In the genomic region with DNA sequence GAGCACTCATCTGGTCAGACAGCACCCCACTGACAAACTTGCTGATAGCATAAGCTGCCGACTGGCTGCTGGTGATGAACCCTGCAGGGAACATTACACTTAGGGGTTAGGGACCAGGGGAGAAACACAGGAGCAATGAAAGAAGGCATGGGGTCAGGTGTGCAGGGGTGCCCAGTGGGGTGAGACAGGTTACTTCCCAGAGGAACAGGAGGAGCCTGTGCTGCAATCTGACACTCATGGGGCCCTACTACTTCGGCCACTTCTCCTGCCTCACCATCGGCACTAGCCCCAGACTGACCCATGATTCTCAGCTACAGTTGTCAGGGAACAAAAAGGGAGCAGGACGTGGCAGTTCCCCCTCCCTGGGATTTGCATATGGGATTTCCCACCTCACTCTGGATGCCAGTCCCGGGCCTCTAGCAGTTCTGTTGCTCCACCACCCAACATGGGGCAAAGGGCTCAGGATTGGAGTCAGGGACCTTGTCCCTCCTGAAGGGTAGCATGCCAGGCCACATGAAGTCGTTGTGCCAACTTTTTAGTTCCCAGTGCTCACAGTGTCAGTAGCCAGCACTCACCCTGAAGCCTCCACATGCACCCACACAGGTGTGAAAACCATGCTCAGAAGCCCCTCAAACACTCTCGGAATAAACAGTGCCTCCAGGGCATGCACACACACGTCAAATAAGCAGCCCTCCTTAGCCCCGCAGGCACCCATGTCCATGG, we compare ENCODE assay signal across 11 cellular contexts. TPM values are rescaled to one million over a fixed set of nuclear protein-coding genes. Genes with fewer than 3 reads are reported as not detected.
DNase-seq lines count a peak whose midpoint lies in the region; ATAC-seq and TF ChIP-seq lines count a peak whose summit lies in the region.
"Had no signal": no experiment of that assay in that cellular context is flagged by ENCODE, and none has a peak within 500 bp of the region (broad histone marks: within the 10 kb centered on the region; RNA-seq: fewer than 3 reads in every experiment).

No MANE protein-coding gene starts in this region.

- H3K4me1 ChIP-seq in CD8-positive, alpha-beta memory T cell (ENCODE audit: insufficient read depth, low read length) = peaks cover 24% of the 10 kb centered on the region
- peaks cover 19% of the 10 kb centered on the region for H3K4me1 ChIP-seq in OCI-LY3 (ENCODE audit: low read length)

- POLR2A ChIA-PET in CD8-positive, alpha-beta memory T cell (lab: Charles Lee) = interaction anchor here (1.0 kb wide), 1 partner anchor 10 kb away, joined by 3 read pairs; a partner anchor contains a TSS

- no peaks in the 10 kb centered on the region for H3K27me3 Mint-ChIP-seq in CD8-positive, alpha-beta memory T cell
- no peaks in the 10 kb centered on the region for H3K27me3 Mint-ChIP-seq in effector memory CD8-positive, alpha-beta T cell
- H3K27me3 Mint-ChIP-seq in neural crest cell (ENCODE audit: low read depth) = peaks cover 3% of the 10 kb centered on the region

- ATAC-seq in effector memory CD8-positive, alpha-beta T cell (replicated peaks) = no peak

- peak overlapping the region; percentile 91; the same call in 1 of the 2 replicates for H3K9ac ChIP-seq in OCI-LY3 (ENCODE audit: low read length)

- no peaks in the 10 kb centered on the region for H3K9me3 ChIP-seq in CD8-positive, alpha-beta memory T cell (ENCODE audit: low read length)
- no peaks in the 10 kb centered on the region for H3K9me3 ChIP-seq in OCI-LY3 (ENCODE audit: insufficient read depth, low read length)

- H3K36me3 Mint-ChIP-seq in CD8-positive, alpha-beta memory T cell = peaks cover 0 to 33% (median 8%) of the 10 kb centered on the region in 3 donors
- peaks cover 19% of the 10 kb centered on the region for H3K36me3 Mint-ChIP-seq in effector memory CD8-positive, alpha-beta T cell (ENCODE audit: insufficient read depth)
- H3K36me3 Mint-ChIP-seq in neural crest cell (ENCODE audit: low read depth) = peaks cover 3% of the 10 kb centered on the region

- peak overlapping the region; percentile 75 for H3K27ac ChIP-seq in CD8-positive, alpha-beta memory T cell (ENCODE audit: low read depth, low read length)
- H3K27ac ChIP-seq in OCI-LY3 (ENCODE audit: low read length) = peak overlapping the region; percentile 53; the same call in 1 of the 2 replicates

- peak overlapping the region in 4 of 7 donors; percentile 56 to 96 (median 90) for H3K4me3 Mint-ChIP-seq in CD8-positive, alpha-beta memory T cell
- no peak overlapping the region for H3K4me3 Mint-ChIP-seq in effector memory CD8-positive, alpha-beta T cell
- H3K4me3 Mint-ChIP-seq in neural crest cell = peak overlapping the region; percentile 94

- no peaks in the 10 kb centered on the region for H3K9me3 Mint-ChIP-seq in CD8-positive, alpha-beta memory T cell
- no peaks in the 10 kb centered on the region for H3K9me3 Mint-ChIP-seq in effector memory CD8-positive, alpha-beta T cell
- H3K9me3 Mint-ChIP-seq in neural crest cell = no peaks in the 10 kb centered on the region

- H3K4me2 ChIP-seq in OCI-LY3 (ENCODE audit: low read length) = peak overlapping the region; percentile 88

- peaks cover 15% of the 10 kb centered on the region for H3K36me3 ChIP-seq in CD8-positive, alpha-beta memory T cell (ENCODE audit: insufficient read depth, low read length)
- H3K36me3 ChIP-seq in OCI-LY3 (replicated peaks; ENCODE audit: low read depth, low read length) = peaks cover 42% of the 10 kb centered on the region

- no peak for DNase-seq in CD8-positive, alpha-beta memory T cell
- DNase-seq in effector memory CD8-positive, alpha-beta T cell = no peak
- DNase-seq in neural crest cell (ENCODE audit: low read depth, low spot score) (no peak), T-helper 1 cell (no peak), iPS-NIHi7 (ENCODE audit: extremely low spot score) (no peak), mesenteric fat pad (ENCODE audit: low spot score) (no peak)
- DNase-seq in activated CD4-positive, CD25-positive, alpha-beta regulatory T cell (lab: John Stamatoyannopoulos, UW) = no peak
- DNase-seq: activated CD4-positive, CD25-positive, alpha-beta regulatory T cell treated with anti-CD3 and anti-CD28 coated beads, Interleukin-2, amount 50 U/mL, for 72 hours; COR-L47; stimulated activated CD4-positive, alpha-beta T cell treated with anti-CD3 and anti-CD28 coated beads, Interleukin-4, amount 100 ng/mL, for 1 hour had no signal

- no peaks in the 10 kb centered on the region for H4K20me1 ChIP-seq in OCI-LY3 (ENCODE audit: insufficient read depth, low read length)

- H2AFZ ChIP-seq in OCI-LY3 (ENCODE audit: low read depth, low read length) = no peak overlapping the region

- peaks cover 28% of the 10 kb centered on the region for H3K79me2 ChIP-seq in OCI-LY3 (ENCODE audit: low read length)

- peaks cover 26 to 36% (median 28%) of the 10 kb centered on the region in 3 donors for H3K4me1 Mint-ChIP-seq in CD8-positive, alpha-beta memory T cell
- peaks cover 16 to 29% of the 10 kb centered on the region in 2 donors for H3K4me1 Mint-ChIP-seq in effector memory CD8-positive, alpha-beta T cell (ENCODE audit: low read depth in 2 of 2)
- H3K4me1 Mint-ChIP-seq in neural crest cell = peaks cover 23% of the 10 kb centered on the region

- TF ChIP-seq CTCF in OCI-LY3 (IDR thresholded peaks at IDR 0.05; ENCODE audit: low read depth, low read length) = no peak
- TF ChIP-seq CTCF in neural crest cell (conservative IDR thresholded peaks at IDR 0.05) = no peak

- peak overlapping the region in 7 of 8 donors; percentile 9 to 92 (median 63) for H3K27ac Mint-ChIP-seq in CD8-positive, alpha-beta memory T cell
- peak overlapping the region; percentile 76 to 81 for H3K27ac Mint-ChIP-seq in effector memory CD8-positive, alpha-beta T cell
- H3K27ac Mint-ChIP-seq in neural crest cell (ENCODE audit: unreplicated experiment) = no peak overlapping the region

- H3K27me3 ChIP-seq in CD8-positive, alpha-beta memory T cell (ENCODE audit: insufficient read depth, low read length, poor library complexity, severe bottlenecking) = no peaks in the 10 kb centered on the region
- no peaks in the 10 kb centered on the region for H3K27me3 ChIP-seq in OCI-LY3 (ENCODE audit: low read depth, low read length)

- no peak overlapping the region for H3K4me3 ChIP-seq in CD8-positive, alpha-beta memory T cell (ENCODE audit: low read length)
- peak overlapping the region; percentile 88 for H3K4me3 ChIP-seq in OCI-LY3 (ENCODE audit: low read length)

- CTCF ChIA-PET in CD8-positive, alpha-beta memory T cell (lab: Charles Lee) = interaction anchor here (1.2 kb wide), 1 partner anchor 10 kb away, joined by 3 read pairs; a partner anchor contains a TSS

RNA-seq across cellular contexts. Expression of a gene that starts 2.2 kb away (rescaled TPM):
- total RNA-seq in CD8-positive, alpha-beta memory T cell = 10 to 100 TPM; 22.7 to 28.5 TPM
- 11.3 TPM for polyA plus RNA-seq in CD8-positive, alpha-beta memory T cell
- total RNA-seq in neural crest cell (50.2 and 50.3 TPM in 2 replicates), mesenteric fat pad (10.2 TPM)

RNA-seq across cellular contexts. Expression of a gene that starts 9.9 kb away (rescaled TPM):
- total RNA-seq in CD8-positive, alpha-beta memory T cell = 100 to 1,000 TPM; 154 TPM
- polyA plus RNA-seq in CD8-positive, alpha-beta memory T cell = 125 TPM
- total RNA-seq in neural crest cell (88.1 and 90.1 TPM in 2 replicates), mesenteric fat pad (52.8 TPM)

RNA-seq across cellular contexts. Expression of a gene that starts 10.4 kb away (rescaled TPM):
- 1,000 to 10,000 TPM; 1,415 to 1,447 TPM for total RNA-seq in CD8-positive, alpha-beta memory T cell
- polyA plus RNA-seq in CD8-positive, alpha-beta memory T cell = 4,526 TPM
- 1,203 and 1,208 TPM in 2 replicates for total RNA-seq in neural crest cell
- 953 TPM for total RNA-seq in mesenteric fat pad

RNA-seq across cellular contexts. Expression of a gene that starts 28.5 kb away (rescaled TPM):
- total RNA-seq in CD8-positive, alpha-beta memory T cell = 100 to 1,000 TPM; 181 TPM
- polyA plus RNA-seq in CD8-positive, alpha-beta memory T cell = 33.4 TPM
- total RNA-seq in neural crest cell (199 and 204 TPM in 2 replicates), mesenteric fat pad (115 TPM)

RNA-seq across cellular contexts. Expression of a gene that starts 30.6 kb away (rescaled TPM):
- 10 to 100 TPM; 29.1 to 34.6 TPM for total RNA-seq in CD8-positive, alpha-beta memory T cell
- 10.1 TPM for polyA plus RNA-seq in CD8-positive, alpha-beta memory T cell
- total RNA-seq in neural crest cell = 32.5 and 35.1 TPM in 2 replicates
- total RNA-seq in mesenteric fat pad = 34.8 TPM

Comparison
In these comparisons a context has a peak if more than half of its experiments do, and no peak if none do; other contexts are left out.
1. H3K4me3 Mint-ChIP-seq: peak in CD8-positive, alpha-beta memory T cell (4 of 7) and neural crest cell (single experiment); none in effector memory CD8-positive, alpha-beta T cell (0 of 2).